Comparison of ENCODE assay signal across 8 cellular contexts in the genomic region with DNA sequence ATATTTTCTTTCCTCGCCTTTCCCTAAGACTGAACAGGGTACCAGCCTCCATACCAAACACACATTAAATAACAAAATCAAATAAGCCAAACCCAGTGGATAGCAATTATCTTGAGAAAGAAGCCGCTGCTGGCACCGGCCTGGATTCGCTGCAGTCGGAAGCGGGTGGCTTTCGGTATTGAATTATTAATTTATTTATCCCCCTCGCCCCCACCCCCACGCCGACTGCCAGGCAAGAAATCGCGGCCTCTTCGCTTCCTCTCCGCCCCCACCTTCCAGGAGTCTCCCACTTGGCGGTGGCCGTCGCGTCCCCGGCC. TPM values are rescaled to one million over a fixed set of nuclear protein-coding genes. Genes with fewer than 3 reads are reported as not detected.
A peak's percentile ranks its signal among the peaks of the same experiment; 100 is the strongest.
DNase-seq lines count a peak whose midpoint lies in the region; ATAC-seq and TF ChIP-seq lines count a peak whose summit lies in the region.

No MANE protein-coding gene starts in this region.

- H3K9me3 ChIP-seq in CD8-positive, alpha-beta T cell (ENCODE audit: low read length): no peaks in the 10 kb centered on the region
- no peaks in the 10 kb centered on the region for H3K9me3 ChIP-seq in HUES6 (ENCODE audit: control insufficient read depth, insufficient read depth, low read depth, low read length)
- no peaks in the 10 kb centered on the region for H3K9me3 ChIP-seq in neuronal stem cell (replicated peaks in 1 of 2; ENCODE audit: control insufficient read depth in 2 of 2, insufficient read depth in 1 of 2, low read depth in 1 of 2, low read length in 2 of 2)

- TF ChIP-seq CTCF in CD8-positive, alpha-beta T cell (IDR thresholded peaks at IDR 0.05): no peak
- TF ChIP-seq CTCF in dorsolateral prefrontal cortex (IDR thresholded peaks at IDR 0.05 in 54 of 56, conservative IDR thresholded peaks at IDR 0.05 in 2 of 56; ENCODE audit: low read depth in 1 of 56, partially characterized antibody in 56 of 56) (no peak), GM20000 (IDR thresholded peaks at IDR 0.05; ENCODE audit: extremely low read depth, missing control alignments) (no peak)

- no peak for ATAC-seq in CD8-positive, alpha-beta T cell
- no peak for ATAC-seq in stimulated activated effector memory CD8-positive, alpha-beta T cell treated with anti-CD3 and anti-CD28 coated beads, Interleukin-12 subunit alpha, Interleukin-12 subunit beta, amount 100 ng/mL, for 72 hours

- no peaks in the 10 kb centered on the region for H3K36me3 Mint-ChIP-seq in CD8-positive, alpha-beta T cell
- H3K36me3 Mint-ChIP-seq in stimulated activated effector memory CD8-positive, alpha-beta T cell treated with anti-CD3 and anti-CD28 coated beads, Interleukin-12 subunit alpha, Interleukin-12 subunit beta, amount 100 ng/mL, for 72 hours: no peaks in the 10 kb centered on the region

- intact Hi-C loops in CD8-positive, alpha-beta T cell (cut with DNase I, micrococcal nuclease): no loop called here
- intact Hi-C loops in dorsolateral prefrontal cortex (cut with DNase I): loop anchor here in 1 of 2 donors (10.0 kb wide), 1 partner anchor 1543 kb away; no protein-coding TSS in a partner anchor

- DNase-seq in CD8-positive, alpha-beta T cell: no peak
- DNase-seq in dorsolateral prefrontal cortex (no peak), neuronal stem cell (ENCODE audit: low spot score) (no peak), GM20000 (ENCODE audit: low spot score) (no peak), pons (ENCODE audit: low spot score) (no peak), DMS79 treated with DMSO at 0.1 percent for 48 hours (lab: John Stamatoyannopoulos, UW) (no peak)
- DNase-seq in stimulated activated effector memory CD8-positive, alpha-beta T cell treated with anti-CD3 and anti-CD28 coated beads, Interleukin-12 subunit alpha, Interleukin-12 subunit beta, amount 100 ng/mL, for 72 hours (ENCODE audit: low spot score in 2 of 2): no peak

- POLR2A ChIA-PET in CD8-positive, alpha-beta T cell (lab: Charles Lee): no interaction called here

- peak overlapping the region; percentile 28 for H3K18ac ChIP-seq in neuronal stem cell (ENCODE audit: low read length)

- H4K91ac ChIP-seq in neuronal stem cell (ENCODE audit: low read depth, low read length, poor library complexity): no peak overlapping the region

- no peak overlapping the region for H2BK15ac ChIP-seq in neuronal stem cell (ENCODE audit: low read length)

- H3K4me2 ChIP-seq in neuronal stem cell (ENCODE audit: insufficient read depth, low read length, poor library complexity, severe bottlenecking): peak overlapping the region; percentile 93

- H3K14ac ChIP-seq in neuronal stem cell (ENCODE audit: low read length): no peak overlapping the region

- no peak overlapping the region for H2BK120ac ChIP-seq in neuronal stem cell (ENCODE audit: low read depth, low read length)

- WGBS in neuronal stem cell (ENCODE audit: extremely low coverage in 2 of 2, insufficient read length in 2 of 2, insufficient replicate concordance in 1 of 2), 2 donors: no CpG with 5 or more reads among the region's 19 CpGs

- H3K4ac ChIP-seq in neuronal stem cell (ENCODE audit: low read length): no peak overlapping the region

- H3K27me3 Mint-ChIP-seq in CD8-positive, alpha-beta T cell (ENCODE audit: low read depth): peaks cover 40% of the 10 kb centered on the region

- H4K8ac ChIP-seq in neuronal stem cell (ENCODE audit: low read depth, low read length): no peak overlapping the region

- CTCF ChIA-PET in CD8-positive, alpha-beta T cell (lab: Charles Lee): no interaction called here

- peaks cover 1% of the 10 kb centered on the region for H3K79me1 ChIP-seq in neuronal stem cell (ENCODE audit: low read depth, low read length)

- H3K4me3 Mint-ChIP-seq in CD8-positive, alpha-beta T cell: peak overlapping the region; percentile 42
- H3K4me3 Mint-ChIP-seq in stimulated activated effector memory CD8-positive, alpha-beta T cell treated with anti-CD3 and anti-CD28 coated beads, Interleukin-12 subunit alpha, Interleukin-12 subunit beta, amount 100 ng/mL, for 72 hours: no peak overlapping the region

- no peak overlapping the region for H2BK5ac ChIP-seq in neuronal stem cell (ENCODE audit: low read length)

- H3K4me1 Mint-ChIP-seq in CD8-positive, alpha-beta T cell (ENCODE audit: low read depth): peaks cover 15% of the 10 kb centered on the region
- H3K4me1 Mint-ChIP-seq in stimulated activated effector memory CD8-positive, alpha-beta T cell treated with anti-CD3 and anti-CD28 coated beads, Interleukin-12 subunit alpha, Interleukin-12 subunit beta, amount 100 ng/mL, for 72 hours: no peaks in the 10 kb centered on the region

- no peak overlapping the region for H2AK5ac ChIP-seq in neuronal stem cell (ENCODE audit: low read depth, low read length)

- no peak overlapping the region for H3K4me3 ChIP-seq in CD8-positive, alpha-beta T cell (ENCODE audit: low read depth, low read length)
- H3K4me3 ChIP-seq in HUES6 (ENCODE audit: low read depth, low read length) (peak overlapping the region; percentile 66), dorsolateral prefrontal cortex (peak overlapping the region; percentile 56 to 87 (median 71)), neuronal stem cell (ENCODE audit: low read length in 2 of 2) (peak overlapping the region; percentile 55 to 93)

- peak overlapping the region; percentile 99 for H2AFZ ChIP-seq in neuronal stem cell (ENCODE audit: low read length)

- H3K27me3 ChIP-seq in CD8-positive, alpha-beta T cell (ENCODE audit: insufficient read depth, low read length): peaks cover 12% of the 10 kb centered on the region
- H3K27me3 ChIP-seq in HUES6 (ENCODE audit: control insufficient read depth, insufficient read depth, low read length): peaks cover 50% of the 10 kb centered on the region
- peaks cover 0 to 5% (median 0%) of the 10 kb centered on the region in 45 donors for H3K27me3 ChIP-seq in dorsolateral prefrontal cortex
- H3K27me3 ChIP-seq in neuronal stem cell (ENCODE audit: control insufficient read depth in 3 of 3, insufficient read depth in 3 of 3, low read depth in 1 of 3, low read length in 3 of 3): peaks cover 0 to 7% (median 4%) of the 10 kb centered on the region in 3 experiments

- no peak overlapping the region for H3K27ac Mint-ChIP-seq in CD8-positive, alpha-beta T cell
- no peak overlapping the region for H3K27ac Mint-ChIP-seq in stimulated activated effector memory CD8-positive, alpha-beta T cell treated with anti-CD3 and anti-CD28 coated beads, Interleukin-12 subunit alpha, Interleukin-12 subunit beta, amount 100 ng/mL, for 72 hours

- no peaks in the 10 kb centered on the region for H3K36me3 ChIP-seq in CD8-positive, alpha-beta T cell (ENCODE audit: insufficient read depth, low read length)
- H3K36me3 ChIP-seq in HUES6 (ENCODE audit: control insufficient read depth, insufficient read depth, low read length): no peaks in the 10 kb centered on the region
- no peaks in the 10 kb centered on the region for H3K36me3 ChIP-seq in neuronal stem cell (replicated peaks in 1 of 2; ENCODE audit: control insufficient read depth in 2 of 2, insufficient read depth in 2 of 2, low read length in 2 of 2)

- peaks cover 10% of the 10 kb centered on the region for H3K4me1 ChIP-seq in CD8-positive, alpha-beta T cell (ENCODE audit: insufficient read depth, low read length)
- H3K4me1 ChIP-seq in HUES6 (ENCODE audit: control insufficient read depth, insufficient read depth, low read length): peaks cover 4% of the 10 kb centered on the region; the same call in 1 of the 2 replicates
- peaks cover 0 to 3% of the 10 kb centered on the region in 2 donors for H3K4me1 ChIP-seq in neuronal stem cell (ENCODE audit: control insufficient read depth in 2 of 2, insufficient read depth in 1 of 2, low read depth in 1 of 2, low read length in 2 of 2)

- H3K9ac ChIP-seq in HUES6 (ENCODE audit: low read length): no peak overlapping the region
- H3K9ac ChIP-seq in neuronal stem cell (ENCODE audit: low read depth, low read length, poor library complexity): no peak overlapping the region

- no peak overlapping the region for H2BK12ac ChIP-seq in neuronal stem cell (ENCODE audit: low read length)

- H3K27ac ChIP-seq in CD8-positive, alpha-beta T cell (ENCODE audit: low read depth, low read length): no peak overlapping the region
- H3K27ac ChIP-seq in HUES6 (ENCODE audit: low read depth, low read length) (no peak overlapping the region), dorsolateral prefrontal cortex (peak overlapping the region in 54 of 59 donors; percentile 26 to 89 (median 78)), neuronal stem cell (replicated peaks; ENCODE audit: low read length) (no peak overlapping the region)

- H3K9me3 Mint-ChIP-seq in CD8-positive, alpha-beta T cell: peaks cover under 1% of the 10 kb centered on the region
- H3K9me3 Mint-ChIP-seq in stimulated activated effector memory CD8-positive, alpha-beta T cell treated with anti-CD3 and anti-CD28 coated beads, Interleukin-12 subunit alpha, Interleukin-12 subunit beta, amount 100 ng/mL, for 72 hours: peaks cover 4% of the 10 kb centered on the region

- H3K23ac ChIP-seq in neuronal stem cell (ENCODE audit: low read depth, low read length, poor library complexity): no peak overlapping the region

RNA-seq across cellular contexts. Expression of gene ZNF804A, which starts 0.4 kb away (rescaled TPM):
- not detected for total RNA-seq in CD8-positive, alpha-beta T cell
- total RNA-seq in dorsolateral prefrontal cortex: 10 to 100 TPM in 14 of 120 experiments, 1 to 10 TPM in 106; 1.5 to 12.4 (median 7.3) TPM
- 0.04 TPM for polyA plus RNA-seq in neuronal stem cell (2013, experiment 1 of 2)
- 0.08 TPM for polyA plus RNA-seq in neuronal stem cell (2013, experiment 2 of 2)

Comparison
In these comparisons a context has a peak if more than half of its experiments do, and no peak if none do; other contexts are left out.
1. H3K27ac ChIP-seq: peak in dorsolateral prefrontal cortex (54 of 59); none in CD8-positive, alpha-beta T cell (single experiment), HUES6 (single experiment) and neuronal stem cell (single experiment).